ENCODE assay signal across 8 cellular contexts in genomic region chr5:135466178-135467050, GRCh38. TPM values are rescaled to one million over a fixed set of nuclear protein-coding genes. Genes with fewer than 3 reads are reported as not detected.
A peak's percentile ranks its signal among the peaks of the same experiment; 100 is the strongest.
DNase-seq lines count a peak whose midpoint lies in the region; ATAC-seq and TF ChIP-seq lines count a peak whose summit lies in the region.

No MANE protein-coding gene starts in this region.

- POLR2A ChIA-PET in naive thymus-derived CD8-positive, alpha-beta T cell (lab: Charles Lee) = interaction anchor here (0.7 kb wide), 1 partner anchor 21 kb away, joined by 3 read pairs; no protein-coding TSS in a partner anchor

- H3K9me3 ChIP-seq in OCI-LY1 (ENCODE audit: low read length) = no peaks in the 10 kb centered on the region
- no peaks in the 10 kb centered on the region for H3K9me3 ChIP-seq in esophagus muscularis mucosa

- peak overlapping the region in 2 of 10 donors; percentile 20 to 38 for H3K27ac Mint-ChIP-seq in naive thymus-derived CD8-positive, alpha-beta T cell
- H3K27ac Mint-ChIP-seq in stimulated activated naive B cell treated with anti-CD40 and anti-IgM and Interleukin-4, amounts not matched to agents 10 μg/mL and 1 μg/mL and 100 μg/mL, for 72 hours = no peak overlapping the region

- H3K4me1 ChIP-seq in ACC112 (ENCODE audit: control insufficient read depth, insufficient read depth, low read length, unreplicated experiment) (no peaks in the 10 kb centered on the region), OCI-LY1 (ENCODE audit: insufficient read depth, low read length, severe bottlenecking) (no peaks in the 10 kb centered on the region), esophagus muscularis mucosa (peaks cover 0 to 13% (median 11%) of the 10 kb centered on the region in 4 donors)

- peaks cover 4 to 18% (median 12%) of the 10 kb centered on the region in 4 donors for H3K4me1 Mint-ChIP-seq in naive thymus-derived CD8-positive, alpha-beta T cell
- H3K4me1 Mint-ChIP-seq in stimulated activated naive B cell treated with anti-CD40 and anti-IgM and Interleukin-4, amounts not matched to agents 10 μg/mL and 1 μg/mL and 100 μg/mL, for 72 hours = peaks cover 4 to 15% of the 10 kb centered on the region in 2 donors

- WGBS in esophagus muscularis mucosa = 21% methylated on average over 27 of the region's 43 CpGs

- H3K27ac ChIP-seq in ACC112 (ENCODE audit: low read depth, low read length) = no peak overlapping the region
- H3K27ac ChIP-seq in HL-60 (replicated peaks) = no peak overlapping the region
- no peak overlapping the region for H3K27ac ChIP-seq in OCI-LY1 (ENCODE audit: low read depth, low read length, poor library complexity, severe bottlenecking)
- no peak overlapping the region for H3K27ac ChIP-seq in esophagus muscularis mucosa (replicated peaks in 1 of 4)

- no peaks in the 10 kb centered on the region for H3K36me3 ChIP-seq in ACC112 (ENCODE audit: insufficient read depth, low read length)
- no peaks in the 10 kb centered on the region for H3K36me3 ChIP-seq in OCI-LY1 (ENCODE audit: insufficient read depth, low read length)
- no peaks in the 10 kb centered on the region for H3K36me3 ChIP-seq in esophagus muscularis mucosa

- TF ChIP-seq POLR2A in esophagus muscularis mucosa (IDR thresholded peaks at IDR 0.05; ENCODE audit: low read depth) = no peak

- no peak for TF ChIP-seq EP300 in esophagus muscularis mucosa (IDR thresholded peaks at IDR 0.05)

- peaks cover 12 to 65% (median 32%) of the 10 kb centered on the region in 5 donors for H3K27me3 Mint-ChIP-seq in naive thymus-derived CD8-positive, alpha-beta T cell
- H3K27me3 Mint-ChIP-seq in stimulated activated naive B cell treated with anti-CD40 and anti-IgM and Interleukin-4, amounts not matched to agents 10 μg/mL and 1 μg/mL and 100 μg/mL, for 72 hours = peaks cover 35 to 58% of the 10 kb centered on the region in 2 donors

- peak; percentile 57 for ATAC-seq in GM18517 (IDR thresholded peaks at IDR 0.05; ENCODE audit: unreplicated experiment)
- peak; percentile 77 to 88 for ATAC-seq in naive thymus-derived CD8-positive, alpha-beta T cell
- ATAC-seq in stimulated activated naive B cell treated with anti-CD40 and anti-IgM and Interleukin-4, amounts not matched to agents 10 μg/mL and 1 μg/mL and 100 μg/mL, for 72 hours (replicated peaks) = peak; percentile 89 to 90

- no peaks in the 10 kb centered on the region for H3K9me3 Mint-ChIP-seq in naive thymus-derived CD8-positive, alpha-beta T cell
- H3K9me3 Mint-ChIP-seq in stimulated activated naive B cell treated with anti-CD40 and anti-IgM and Interleukin-4, amounts not matched to agents 10 μg/mL and 1 μg/mL and 100 μg/mL, for 72 hours = no peaks in the 10 kb centered on the region

- H3K9me2 ChIP-seq in OCI-LY1 (ENCODE audit: low read depth, low read length) = no peaks in the 10 kb centered on the region

- intact Hi-C loops in esophagus muscularis mucosa (cut with DNase I) = loop anchor here (1.0 to 10.0 kb wide), 2 partner anchors 86 to 358 kb away; no protein-coding TSS in a partner anchor

- DNase-seq in HL-60 (ENCODE audit: low read depth in 1 of 2, low spot score in 1 of 2) (peak in 1 of 2 experiments; percentile 57), activated T-cell treated with anti-CD3 and anti-CD28 coated beads for 48 hours (ENCODE audit: low read depth) (peak; percentile 73), esophagus muscularis mucosa (ENCODE audit: extremely low spot score) (no peak)
- peak; percentile 42 to 80 (median 60) for DNase-seq in naive thymus-derived CD8-positive, alpha-beta T cell
- DNase-seq in stimulated activated naive B cell treated with anti-CD40 and anti-IgM and Interleukin-4, amounts not matched to agents 10 μg/mL and 1 μg/mL and 100 μg/mL, for 72 hours = peak; percentile 61

- H3K4me2 ChIP-seq in OCI-LY1 (ENCODE audit: low read length) = no peak overlapping the region

- H3K4me3 ChIP-seq in ACC112 (ENCODE audit: low read depth, low read length) = peak overlapping the region; percentile 36; the same call in 1 of the 2 replicates
- no peak overlapping the region for H3K4me3 ChIP-seq in HL-60 (replicated peaks; ENCODE audit: insufficient read depth, low read length)
- no peak overlapping the region for H3K4me3 ChIP-seq in OCI-LY1 (ENCODE audit: low read depth, low read length, poor library complexity, severe bottlenecking)
- peak overlapping the region; percentile 29 to 51 (median 37) for H3K4me3 ChIP-seq in esophagus muscularis mucosa

- H3K79me2 ChIP-seq in ACC112 (ENCODE audit: control insufficient read depth, insufficient read depth, low read length, unreplicated experiment) (no peaks in the 10 kb centered on the region), OCI-LY1 (ENCODE audit: insufficient read depth, low read length) (no peaks in the 10 kb centered on the region)

- peak; percentile 65 for TF ChIP-seq CTCF in HL-60 (IDR thresholded peaks at IDR 0.05; ENCODE audit: insufficient read depth, low read length)
- peak; percentile 70 for TF ChIP-seq CTCF in OCI-LY1 (IDR thresholded peaks at IDR 0.05; ENCODE audit: low read length)
- peak; percentile 81 to 91 (median 84) for TF ChIP-seq CTCF in esophagus muscularis mucosa (IDR thresholded peaks at IDR 0.05)

- H4K20me1 ChIP-seq in OCI-LY1 (ENCODE audit: insufficient read depth, low read length) = no peaks in the 10 kb centered on the region

- H2AFZ ChIP-seq in ACC112 (ENCODE audit: low read length, unreplicated experiment) (peak overlapping the region; percentile 81), OCI-LY1 (ENCODE audit: low read length) (no peak overlapping the region)

- no peaks in the 10 kb centered on the region for H3K36me3 Mint-ChIP-seq in naive thymus-derived CD8-positive, alpha-beta T cell
- H3K36me3 Mint-ChIP-seq in stimulated activated naive B cell treated with anti-CD40 and anti-IgM and Interleukin-4, amounts not matched to agents 10 μg/mL and 1 μg/mL and 100 μg/mL, for 72 hours = no peaks in the 10 kb centered on the region

- H3K27me3 ChIP-seq in ACC112 (ENCODE audit: insufficient read depth, low read length) = peaks cover 11% of the 10 kb centered on the region
- no peaks in the 10 kb centered on the region for H3K27me3 ChIP-seq in HL-60 (ENCODE audit: insufficient read depth, poor library complexity, severe bottlenecking)
- H3K27me3 ChIP-seq in OCI-LY1 (ENCODE audit: insufficient read depth, low read length) = peaks cover 5% of the 10 kb centered on the region
- H3K27me3 ChIP-seq in esophagus muscularis mucosa = peaks cover 0 to 70% (median 0%) of the 10 kb centered on the region in 4 donors

- H3K9ac ChIP-seq in OCI-LY1 (ENCODE audit: low read length) = no peak overlapping the region

- no peaks in the 10 kb centered on the region for H3F3A ChIP-seq in OCI-LY1 (ENCODE audit: insufficient read depth, low read length)

- H3K4me3 Mint-ChIP-seq in naive thymus-derived CD8-positive, alpha-beta T cell = peak overlapping the region; percentile 56 to 82 (median 72)
- H3K4me3 Mint-ChIP-seq in stimulated activated naive B cell treated with anti-CD40 and anti-IgM and Interleukin-4, amounts not matched to agents 10 μg/mL and 1 μg/mL and 100 μg/mL, for 72 hours = peak overlapping the region; percentile 60 to 66

RNA-seq across cellular contexts. Expression of gene TIFAB, which starts 14.3 kb away (rescaled TPM):
- total RNA-seq in esophagus muscularis mucosa = not detected
- not detected for total RNA-seq in naive thymus-derived CD8-positive, alpha-beta T cell
- polyA plus RNA-seq in naive thymus-derived CD8-positive, alpha-beta T cell = not detected

RNA-seq across cellular contexts. Expression of gene DCANP1, which starts 19.3 kb away (rescaled TPM):
- under 1 TPM in 1 of 4 donors, not detected in 3; 0.26 TPM for total RNA-seq in esophagus muscularis mucosa
- total RNA-seq in naive thymus-derived CD8-positive, alpha-beta T cell = not detected
- polyA plus RNA-seq in naive thymus-derived CD8-positive, alpha-beta T cell = not detected

Comparison
In these comparisons a context has a peak if more than half of its experiments do, and no peak if none do; other contexts are left out.
1. H3K4me3 ChIP-seq: peak in ACC112 (single experiment) and esophagus muscularis mucosa (4 of 4); none in HL-60 (single experiment) and OCI-LY1 (single experiment).
2. Peak in every context shown above with its lines, with median percentiles within 50 percentile points of each other: ATAC-seq and CTCF ChIP-seq.